8 cellular contexts compared by ENCODE assay signal in genomic region chr11:65225284-65226102, GRCh38. TPM values are rescaled to one million over a fixed set of nuclear protein-coding genes. Genes with fewer than 3 reads are reported as not detected.
DNase-seq lines count a peak whose midpoint lies in the region; ATAC-seq and TF ChIP-seq lines count a peak whose summit lies in the region.

No MANE protein-coding gene starts in this region.

- H3K27ac Mint-ChIP-seq in GM23338: peak overlapping the region; percentile 93

- H3K4me3 Mint-ChIP-seq in GM23338: peak overlapping the region; percentile 79

- peaks cover 52% of the 10 kb centered on the region for H3K36me3 Mint-ChIP-seq in GM23338 (ENCODE audit: low read depth)

- H3K36me3 ChIP-seq in GM23338 (ENCODE audit: insufficient read depth): peaks cover 8% of the 10 kb centered on the region; the same call in 1 of the 2 replicates
- peaks cover 7% of the 10 kb centered on the region for H3K36me3 ChIP-seq in mammary epithelial cell (ENCODE audit: insufficient read depth, low read length)
- H3K36me3 ChIP-seq in spleen: no peaks in the 10 kb centered on the region

- no TSS peak for BruUV-seq in mammary epithelial cell (replicated peaks; lab: Mats Ljungman, UMichigan)

- in situ Hi-C loops in ACHN (cut with HindIII; ENCODE audit: low pct_ligation_motif_present, low pct_unique_long_range_greater_than_20kb, low sequenced_read_pairs) (no loop called here), mammary epithelial cell (cut with MboI; ENCODE audit: low sequenced_read_pairs in 2 of 2) (loop anchor here in 1 of 2 donors (10.0 kb wide), 1 partner anchor 89 kb away; the partner anchor contains the start of gene CDC42EP2)

- 4% methylated on average over 31 of the region's 42 CpGs for WGBS in mammary epithelial cell (ENCODE audit: low coverage, missing lambda C conversion rate)
- WGBS in spleen, 5 donors: 5 to 9% (median 6%) methylated on average over 27 to 42 of the region's 42 CpGs

- peak; percentile 86 for ATAC-seq in GM23338
- no peak for ATAC-seq in HG02885 (IDR thresholded peaks at IDR 0.05; ENCODE audit: poor library complexity, unreplicated experiment)

- no peaks in the 10 kb centered on the region for H3K9me2 ChIP-seq in GM23338 (ENCODE audit: insufficient read depth)

- peaks cover 10% of the 10 kb centered on the region; the same call in 1 of the 2 replicates for H3F3A ChIP-seq in GM23338 (replicated peaks; ENCODE audit: low read depth)

- DNase-seq in ACHN (peak; percentile 60), GM23338 (ENCODE audit: low spot score) (peak; percentile 88), T-helper 22 cell (ENCODE audit: low read depth) (peak; percentile 34), mammary epithelial cell (peak; percentile 77), inferior parietal cortex (ENCODE audit: extremely low spot score) (peak; percentile 22), spleen (peak; percentile 85), NCI-H1417 (lab: John Stamatoyannopoulos, UW) (no peak)

- H3K27me3 ChIP-seq in GM23338 (ENCODE audit: insufficient read depth) (no peaks in the 10 kb centered on the region), mammary epithelial cell (ENCODE audit: insufficient read depth, low read length) (no peaks in the 10 kb centered on the region), spleen (replicated peaks in 1 of 7) (peaks cover 0 to 6% (median 0%) of the 10 kb centered on the region in 7 donors)

- H3K79me2 ChIP-seq in GM23338 (replicated peaks; ENCODE audit: insufficient read depth): no peaks in the 10 kb centered on the region
- H3K79me2 ChIP-seq in mammary epithelial cell (ENCODE audit: insufficient read depth, low read length): no peaks in the 10 kb centered on the region

- peaks cover 21% of the 10 kb centered on the region for H3K4me1 Mint-ChIP-seq in GM23338

- H3K9me3 ChIP-seq in mammary epithelial cell (replicated peaks; ENCODE audit: insufficient read depth, low read length): no peaks in the 10 kb centered on the region
- peaks cover 0 to 3% (median 0%) of the 10 kb centered on the region in 8 donors for H3K9me3 ChIP-seq in spleen

- H3K27ac ChIP-seq in GM23338 (ENCODE audit: low read depth): peak overlapping the region; percentile 85
- H3K27ac ChIP-seq in mammary epithelial cell (ENCODE audit: insufficient read depth, low read depth, low read length): peak overlapping the region; percentile 45
- H3K27ac ChIP-seq in spleen: peak overlapping the region in 2 of 8 donors; percentile 7 to 65

- peak overlapping the region; percentile 95 for H3K4me2 ChIP-seq in GM23338
- H3K4me2 ChIP-seq in mammary epithelial cell (ENCODE audit: insufficient read depth, low read depth, low read length): peak overlapping the region; percentile 97

- peak overlapping the region; percentile 63 for H3K9ac ChIP-seq in mammary epithelial cell (ENCODE audit: insufficient read depth, low read length)

- H3K4me1 ChIP-seq in GM23338 (ENCODE audit: insufficient read depth) (peaks cover 14% of the 10 kb centered on the region), mammary epithelial cell (ENCODE audit: insufficient read depth, low read length) (peaks cover 19% of the 10 kb centered on the region), spleen (peaks cover 5 to 44% (median 26%) of the 10 kb centered on the region in 6 donors)

- H3K27me3 Mint-ChIP-seq in GM23338 (ENCODE audit: insufficient read depth, low read depth, poor library complexity): peaks cover 10% of the 10 kb centered on the region

- no peak for TF ChIP-seq POLR2A in spleen (IDR thresholded peaks at IDR 0.05)

- H3K4me3 ChIP-seq in GM23338 (peak overlapping the region; percentile 88), mammary epithelial cell (replicated peaks in 1 of 3; ENCODE audit: insufficient read depth in 1 of 3, low read depth in 2 of 3, low read length in 3 of 3) (peak overlapping the region; percentile 39 to 46 (median 45)), spleen (peak overlapping the region; percentile 4 to 68 (median 43))

- intact Hi-C loops in mammary epithelial cell (cut with micrococcal nuclease): loop anchor here (1.0 kb wide), 4 partner anchors 25 to 105 kb away; no protein-coding TSS in a partner anchor
- intact Hi-C loops in spleen (cut with DNase I; ENCODE audit: low total_unique reads): no loop called here

- dilution Hi-C loops in mammary epithelial cell (cut with HindIII; ENCODE audit: low sequenced_read_pairs): no loop called here

- CTCF ChIA-PET in mammary epithelial cell (lab: Charles Lee; ENCODE audit: low non-redundant PET): interaction anchor here (0.5 to 1.2 kb wide), 10 partner anchors 25 to 261 kb away, joined by 3 to 7 read pairs (median 4); partner anchors contain the start of gene POLA2

- H4K20me1 ChIP-seq in GM23338 (replicated peaks; ENCODE audit: insufficient read depth): no peaks in the 10 kb centered on the region
- no peaks in the 10 kb centered on the region for H4K20me1 ChIP-seq in mammary epithelial cell (ENCODE audit: insufficient read depth, low read length)

- peaks cover 4% of the 10 kb centered on the region; the same call in 1 of the 3 replicates for H3K9me3 Mint-ChIP-seq in GM23338

- H2AFZ ChIP-seq in GM23338 (peak overlapping the region; percentile 97), mammary epithelial cell (ENCODE audit: low read depth, low read length) (peak overlapping the region; percentile 90)

- TF ChIP-seq CTCF in GM23338 (conservative IDR thresholded peaks at IDR 0.05; ENCODE audit: low read depth in 2 of 2): peak; percentile 64 to 66
- peak; percentile 21 to 62 for TF ChIP-seq CTCF in mammary epithelial cell (conservative IDR thresholded peaks at IDR 0.05 in 1 of 2, IDR thresholded peaks at IDR 0.05 in 1 of 2; ENCODE audit: extremely low read depth in 1 of 2, insufficient read depth in 1 of 2, low read depth in 1 of 2, low read length in 2 of 2)
- TF ChIP-seq CTCF in spleen (IDR thresholded peaks at IDR 0.05 in 8 of 11, conservative IDR thresholded peaks at IDR 0.05 in 3 of 11): peak in 10 of 11 experiments; percentile 21 to 62 (median 50)

TF ChIP-seq in GM23338, 12 proteins besides CTCF, POLR2A, EP300 and RAD21:
- TF ChIP-seq ZNF114 (CRISPR knock-in tag; IDR thresholded peaks at IDR 0.05) (no peak), EZH2 (IDR thresholded peaks at IDR 0.05; ENCODE audit: low read depth, unreplicated experiment) (no peak), ETS1 (IDR thresholded peaks at IDR 0.05) (no peak), EZH2phosphoT487 (IDR thresholded peaks at IDR 0.05; ENCODE audit: unreplicated experiment) (no peak), ZNF331 (CRISPR knock-in tag; IDR thresholded peaks at IDR 0.05; ENCODE audit: low read depth) (no peak), JUNB (IDR thresholded peaks at IDR 0.05; ENCODE audit: unreplicated experiment) (no peak), REST (IDR thresholded peaks at IDR 0.05; ENCODE audit: unreplicated experiment) (no peak), NANOG (IDR thresholded peaks at IDR 0.05; ENCODE audit: borderline replicate concordance) (no peak)
TF ChIP-seq in GM23338: peak in this region for 0.

RNA-seq across cellular contexts. Expression of gene POLA2, which starts 36.3 kb away (rescaled TPM):
- total RNA-seq in GM23338 (2014; rRNA removed; shearing (Covaris generic)): 25.9 and 30.4 TPM in 2 replicates
- polyA plus RNA-seq in GM23338 (2016; fragmentation: Nextera tagmentation; extraction: Ambion mirVana) (17.4 and 22.5 TPM in 2 replicates), mammary epithelial cell (38.8 TPM), spleen (10 to 100 TPM in 2 of 3 donors, 1 to 10 TPM in 1; 9.0 to 12.2 (median 10.7) TPM)
- total RNA-seq in mammary epithelial cell (10 to 100 TPM in 1 of 2 donors, 1 to 10 TPM in 1; 7.7 to 21.8 TPM), spleen (10 to 100 TPM; 10.6 to 25.9 (median 19.1) TPM)
- 62.1 TPM for polyA minus RNA-seq in mammary epithelial cell

RNA-seq across cellular contexts. Expression of gene CAPN1, which starts 43.8 kb away (rescaled TPM):
- 271 and 277 TPM in 2 replicates for total RNA-seq in GM23338 (2014; rRNA removed; shearing (Covaris generic))
- polyA plus RNA-seq in GM23338 (2016; fragmentation: Nextera tagmentation; extraction: Ambion mirVana) (63.0 and 67.3 TPM in 2 replicates), mammary epithelial cell (289 TPM), spleen (100 to 1,000 TPM in 1 of 3 donors, 10 to 100 TPM in 2; 61.6 to 111 (median 73.3) TPM)
- total RNA-seq in mammary epithelial cell (100 to 1,000 TPM; 276 to 452 TPM), spleen (100 to 1,000 TPM; 135 to 203 (median 161) TPM)
- 253 TPM for polyA minus RNA-seq in mammary epithelial cell

RNA-seq across cellular contexts. Expression of gene SPDYC, which starts 55.5 kb away (rescaled TPM):
- total RNA-seq in GM23338 (2014; rRNA removed; shearing (Covaris generic)): not detected in 2 replicates
- polyA plus RNA-seq in GM23338 (2016; fragmentation: Nextera tagmentation; extraction: Ambion mirVana) (0.27 and 0.52 TPM in 2 replicates), mammary epithelial cell (not detected), spleen (under 1 TPM in 1 of 3 donors, not detected in 2; 0.11 TPM)
- total RNA-seq in mammary epithelial cell (not detected), spleen (not detected)
- not detected for polyA minus RNA-seq in mammary epithelial cell

Comparison
In these comparisons a context has a peak if more than half of its experiments do, and no peak if none do; other contexts are left out.
1. DNase-seq: peak in ACHN (single experiment), GM23338 (single experiment), T-helper 22 cell (single experiment), mammary epithelial cell (single experiment), inferior parietal cortex (single experiment) and spleen (single experiment); none in NCI-H1417 (0 of 3).
2. Peak in every context shown above with its lines, with median percentiles within 50 percentile points of each other: H3K4me3 ChIP-seq and CTCF ChIP-seq.